ENCODE assay signal across 8 cellular contexts in genomic region chr9:126860077-126860756, GRCh38. TPM values are rescaled to one million over a fixed set of nuclear protein-coding genes. Genes with fewer than 3 reads are reported as not detected.
DNase-seq lines count a peak whose midpoint lies in the region; ATAC-seq and TF ChIP-seq lines count a peak whose summit lies in the region.

ZBTB34 (plus strand) TSS chr9:126860639; CDS start chr9:126879400, 18,761 bp downstream.

- H3K79me1 ChIP-seq in trophoblast cell (ENCODE audit: low read length): peaks cover 11% of the 10 kb centered on the region

- TF ChIP-seq EP300 in transverse colon (IDR thresholded peaks at IDR 0.05; ENCODE audit: low read depth): no peak

- WGBS in trophoblast cell (ENCODE audit: extremely low coverage, insufficient coverage, insufficient read length): no CpG with 5 or more reads among the region's 67 CpGs
- WGBS in transverse colon (ENCODE audit: low coverage in 1 of 2), 2 donors: 1% methylated on average over 16 of the region's 67 CpGs; no CpG with 5 or more reads in 1 of the 2 donors

- H3K79me2 ChIP-seq in trophoblast cell (ENCODE audit: control insufficient read depth, insufficient read depth, low read length, poor library complexity): peaks cover 9% of the 10 kb centered on the region

- ATAC-seq in GM21360 (IDR thresholded peaks at IDR 0.05; ENCODE audit: unreplicated experiment) (peak; percentile 72), Right ventricle myocardium inferior (peak; percentile 75)

- peak within 1 kb of the TSS; percentile 99 for H3K14ac ChIP-seq in trophoblast cell (ENCODE audit: low read length)

- DNase-seq in DMS53 treated with DMSO at 0.1 percent for 48 hours (lab: John Stamatoyannopoulos, UW; ENCODE audit: unreplicated experiment): peak; percentile 31
- DNase-seq in SK-MEL-5 (ENCODE audit: low read depth, low spot score): peak; percentile 54
- peak; percentile 77 for DNase-seq in activated naive CD4-positive, alpha-beta T cell treated with anti-CD3 and anti-CD28 coated beads, Interleukin-2, amount 50 U/mL, for 16 hours
- peak; percentile 84 for DNase-seq in Right ventricle myocardium inferior (ENCODE audit: missing footprints)
- DNase-seq in trophoblast cell: peak; percentile 34 to 63
- peak; percentile 77 for DNase-seq in transverse colon

- peaks cover 21% of the 10 kb centered on the region for H3K36me3 ChIP-seq in HUES48 (ENCODE audit: control insufficient read depth, insufficient read depth, low read length)
- H3K36me3 ChIP-seq in trophoblast cell (ENCODE audit: control insufficient read depth in 1 of 2, insufficient read depth in 2 of 2, low read length in 2 of 2): peaks cover 3 to 7% of the 10 kb centered on the region in 2 experiments
- no peaks in the 10 kb centered on the region for H3K36me3 ChIP-seq in transverse colon

- H3K4me3 ChIP-seq in HUES48 (ENCODE audit: low read depth, low read length) (peak within 1 kb of the TSS; percentile 79), trophoblast cell (ENCODE audit: low read depth, low read length) (peak within 1 kb of the TSS; percentile 93), transverse colon (peak within 1 kb of the TSS; percentile 72 to 95 (median 87))

- H4K91ac ChIP-seq in trophoblast cell (ENCODE audit: low read depth, low read length): peak within 1 kb of the TSS; percentile 99

- TF ChIP-seq POLR2A in transverse colon (IDR thresholded peaks at IDR 0.05): no peak

- H3K4ac ChIP-seq in trophoblast cell (ENCODE audit: low read depth, low read length): peak within 1 kb of the TSS; percentile 78

- no peak within 1 kb of the TSS for H2BK12ac ChIP-seq in trophoblast cell (ENCODE audit: low read length)

- peak within 1 kb of the TSS; percentile 95 for H3K4me2 ChIP-seq in trophoblast cell (ENCODE audit: low read length)

- H3K9me3 ChIP-seq in HUES48 (ENCODE audit: control insufficient read depth, insufficient read depth, low read length) (no peaks in the 10 kb centered on the region), trophoblast cell (ENCODE audit: insufficient read depth, low read depth, low read length) (no peaks in the 10 kb centered on the region), transverse colon (no peaks in the 10 kb centered on the region)

- H3K9ac ChIP-seq in HUES48 (ENCODE audit: low read depth, low read length) (peak within 1 kb of the TSS; percentile 60), trophoblast cell (ENCODE audit: low read length) (peak within 1 kb of the TSS; percentile 97)

- intact Hi-C loops in Right ventricle myocardium inferior (cut with DNase I) (loop anchor here (5.0 kb wide), 1 partner anchor 52 kb away; the partner anchor contains the start of gene RALGPS1), transverse colon (cut with DNase I; ENCODE audit: low total_unique reads) (no loop called here)

- in situ Hi-C loops in SK-MEL-5 (cut with HindIII; ENCODE audit: low pct_unique_long_range_greater_than_20kb, low sequenced_read_pairs) (no loop called here), transverse colon (cut with MboI; ENCODE audit: low pct_ligation_motif_present in 1 of 4, low pct_unique_long_range_greater_than_20kb in 1 of 4, low sequenced_read_pairs in 3 of 4) (no loop called here)

- peak within 1 kb of the TSS; percentile 100 for H4K8ac ChIP-seq in trophoblast cell (ENCODE audit: low read depth, low read length)

- H3K23ac ChIP-seq in trophoblast cell (ENCODE audit: low read length): no peak within 1 kb of the TSS

- peak within 1 kb of the TSS; percentile 45 for H2AK5ac ChIP-seq in trophoblast cell (ENCODE audit: low read length)

- peak within 1 kb of the TSS; percentile 96 for H2BK5ac ChIP-seq in trophoblast cell (ENCODE audit: low read depth, low read length, poor library complexity)

- peak within 1 kb of the TSS; percentile 99 for H4K12ac ChIP-seq in trophoblast cell (ENCODE audit: low read depth, low read length)

- peak; percentile 99 to 100 (median 100) for TF ChIP-seq CTCF in transverse colon (IDR thresholded peaks at IDR 0.05)

- H2AFZ ChIP-seq in trophoblast cell (ENCODE audit: insufficient read depth, low read length, poor library complexity): peak within 1 kb of the TSS; percentile 98

- no peaks in the 10 kb centered on the region for H3K27me3 ChIP-seq in HUES48 (ENCODE audit: control insufficient read depth, insufficient read depth, low read length)
- no peaks in the 10 kb centered on the region for H3K27me3 ChIP-seq in trophoblast cell (ENCODE audit: insufficient read depth, low read length)
- no peaks in the 10 kb centered on the region for H3K27me3 ChIP-seq in transverse colon

- H3K18ac ChIP-seq in trophoblast cell (ENCODE audit: low read length): peak within 1 kb of the TSS; percentile 97

- H3K4me1 ChIP-seq in HUES48 (ENCODE audit: control insufficient read depth, insufficient read depth, low read length): peaks cover 26% of the 10 kb centered on the region
- H3K4me1 ChIP-seq in trophoblast cell (ENCODE audit: control insufficient read depth in 1 of 2, insufficient read depth in 2 of 2, low read length in 2 of 2): peaks cover 9 to 13% of the 10 kb centered on the region in 2 experiments
- peaks cover 16 to 30% (median 29%) of the 10 kb centered on the region in 4 donors for H3K4me1 ChIP-seq in transverse colon

- H2BK120ac ChIP-seq in trophoblast cell (ENCODE audit: insufficient read depth, low read length, poor library complexity): peak within 1 kb of the TSS; percentile 96

- H3K27ac ChIP-seq in HUES48 (ENCODE audit: low read depth, low read length) (peak within 1 kb of the TSS; percentile 92), trophoblast cell (ENCODE audit: low read depth, low read length) (peak within 1 kb of the TSS; percentile 82), transverse colon (peak within 1 kb of the TSS; percentile 90 to 96 (median 93))

RNA-seq across cellular contexts. Expression of gene ZBTB34, which starts in this region (rescaled TPM):
- total RNA-seq in SK-MEL-5 (2014; rRNA removed; shearing (Covaris generic)): 6.5 and 7.4 TPM in 2 replicates
- 5.5 and 7.3 TPM in 2 replicates for polyA plus RNA-seq in SK-MEL-5 (2015; cell fraction: cytosol; rRNA removed)
- polyA plus RNA-seq in SK-MEL-5 (2015; cell fraction: nucleus; rRNA removed): 20.5 and 27.3 TPM in 2 replicates
- total RNA-seq in Right ventricle myocardium inferior (6.3 TPM), transverse colon (10 to 100 TPM in 3 of 4 donors, 1 to 10 TPM in 1; 6.0 to 14.9 (median 10.3) TPM)
- 9.6 and 9.9 TPM in 2 replicates for polyA plus RNA-seq in trophoblast cell (2013)

Comparison
In these comparisons a context has a peak if more than half of its experiments do, and no peak if none do; other contexts are left out.
1. Peak in every context shown above with its lines: DNase-seq, ATAC-seq, H3K4me3 ChIP-seq and H3K27ac ChIP-seq.
2. DNase-seq: peak in every context shown above with its lines; median percentile 84 in Right ventricle myocardium inferior; 77 in activated naive CD4-positive, alpha-beta T cell treated with anti-CD3 and anti-CD28 coated beads, Interleukin-2, amount 50 U/mL, for 16 hours; 77 in transverse colon; 54 in SK-MEL-5; 48 in trophoblast cell; 31 in DMS53 treated with DMSO at 0.1 percent for 48 hours.